8 cellular contexts compared by ENCODE assay signal in the genomic region with DNA sequence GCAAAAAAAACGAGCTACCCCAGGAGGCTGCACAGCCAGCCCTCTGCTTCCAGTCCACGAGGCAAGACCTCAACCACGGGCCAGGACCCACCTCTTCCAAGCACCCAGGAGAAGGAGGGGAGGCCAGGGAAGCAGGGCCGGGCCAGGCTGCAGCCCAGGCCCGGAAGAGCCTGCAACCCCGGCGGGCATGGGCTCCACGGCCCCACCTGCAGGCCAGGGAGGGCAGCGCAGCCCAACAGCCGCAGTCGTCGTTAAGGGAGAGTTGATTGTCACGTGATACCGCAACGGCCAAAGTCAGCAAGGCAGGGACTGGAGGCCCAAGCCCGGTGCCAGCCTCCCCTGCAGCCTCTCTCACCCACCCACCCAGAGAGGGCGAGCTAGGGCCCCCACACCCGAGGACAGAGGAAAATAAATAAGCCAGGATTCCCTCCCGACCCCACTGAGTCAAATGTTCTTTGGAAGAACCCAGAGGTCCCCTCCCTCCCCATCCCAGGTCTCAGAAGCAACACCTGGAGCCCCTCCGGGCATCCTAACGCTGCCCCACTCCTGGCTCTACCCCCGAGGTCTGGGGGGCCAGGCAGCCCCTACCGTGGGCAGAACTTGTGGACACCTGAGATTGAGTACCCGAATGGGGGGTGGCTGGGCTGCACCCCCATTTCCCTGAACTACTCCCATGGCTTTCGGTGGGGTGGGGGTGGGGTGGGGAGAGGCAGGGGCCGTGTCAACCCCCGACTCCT. TPM values are rescaled to one million over a fixed set of nuclear protein-coding genes. Genes with fewer than 3 reads are reported as not detected.
DNase-seq lines count a peak whose midpoint lies in the region; ATAC-seq and TF ChIP-seq lines count a peak whose summit lies in the region.

No MANE protein-coding gene starts in this region.

- no peaks in the 10 kb centered on the region for H3K36me3 Mint-ChIP-seq in naive thymus-derived CD8-positive, alpha-beta T cell

- peak overlapping the region; percentile 64 to 89 (median 75) for H3K4me3 Mint-ChIP-seq in naive thymus-derived CD8-positive, alpha-beta T cell
- H3K4me3 Mint-ChIP-seq in stimulated activated naive CD8-positive, alpha-beta T cell treated with anti-CD3 and anti-CD28 coated beads, Interleukin-15, amount 100 ng/mL, for 72 hours: peak overlapping the region; percentile 76 to 84

- no peak for DNase-seq in BJ (ENCODE audit: low read depth)
- DNase-seq in HAP-1 (ENCODE audit: low spot score in 2 of 2): peak; percentile 77 to 91
- peak; percentile 72 for DNase-seq in activated T-cell treated with anti-CD3 and anti-CD28 coated beads for 1 hour (ENCODE audit: low read depth)
- peak; percentile 85 for DNase-seq in epithelial cell of esophagus (ENCODE audit: low read depth)
- DNase-seq in naive thymus-derived CD8-positive, alpha-beta T cell: peak; percentile 70 to 83 (median 78)
- peak; percentile 87 to 89 for DNase-seq in stimulated activated naive CD8-positive, alpha-beta T cell treated with anti-CD3 and anti-CD28 coated beads, Interleukin-15, amount 100 ng/mL, for 72 hours

- POLR2A ChIA-PET in BJ (lab: Charles Lee): interaction anchor here (0.6 kb wide), 1 partner anchor 585 kb away, joined by 3 read pairs; a partner anchor contains a TSS
- POLR2A ChIA-PET in naive thymus-derived CD8-positive, alpha-beta T cell (lab: Charles Lee): interaction anchor here (0.7 to 1.2 kb wide), 5 partner anchors 11 to 585 kb away, joined by 3 to 6 read pairs (median 4); a partner anchor contains a TSS

- peak overlapping the region; percentile 33; the same call in 1 of the 2 replicates for H3K9ac ChIP-seq in OCI-LY3 (ENCODE audit: low read length)

- peaks cover 20 to 68% (median 60%) of the 10 kb centered on the region in 4 donors for H3K4me1 Mint-ChIP-seq in naive thymus-derived CD8-positive, alpha-beta T cell
- H3K4me1 Mint-ChIP-seq in stimulated activated naive CD8-positive, alpha-beta T cell treated with anti-CD3 and anti-CD28 coated beads, Interleukin-15, amount 100 ng/mL, for 72 hours: peaks cover 81% of the 10 kb centered on the region

- H3K27me3 Mint-ChIP-seq in naive thymus-derived CD8-positive, alpha-beta T cell: no peaks in the 10 kb centered on the region
- H3K27me3 Mint-ChIP-seq in stimulated activated naive CD8-positive, alpha-beta T cell treated with anti-CD3 and anti-CD28 coated beads, Interleukin-15, amount 100 ng/mL, for 72 hours: no peaks in the 10 kb centered on the region

- peaks cover 29% of the 10 kb centered on the region for H3K4me1 ChIP-seq in HAP-1
- H3K4me1 ChIP-seq in OCI-LY3 (ENCODE audit: low read length): peaks cover 54% of the 10 kb centered on the region

- H3K9me3 ChIP-seq in HAP-1: no peaks in the 10 kb centered on the region
- no peaks in the 10 kb centered on the region for H3K9me3 ChIP-seq in OCI-LY3 (ENCODE audit: insufficient read depth, low read length)

- CTCF ChIA-PET in BJ (lab: Yijun Ruan, JAX): interaction anchor here (0.5 to 2.1 kb wide), 5 partner anchors 13 to 34 kb away, joined by 3 to 11 read pairs (median 4); no protein-coding TSS in a partner anchor

- TF ChIP-seq CTCF in BJ (IDR thresholded peaks at IDR 0.05; ENCODE audit: insufficient read depth, low read depth, low read length): peak; percentile 94
- TF ChIP-seq CTCF in OCI-LY3 (IDR thresholded peaks at IDR 0.05; ENCODE audit: low read depth, low read length): peak; percentile 85
- TF ChIP-seq CTCF in epithelial cell of esophagus (IDR thresholded peaks at IDR 0.05; ENCODE audit: insufficient read depth, low read depth, low read length, missing control alignments): peak; percentile 83

- peaks cover 71% of the 10 kb centered on the region for H3K79me2 ChIP-seq in OCI-LY3 (ENCODE audit: low read length)

- no peaks in the 10 kb centered on the region for H3K9me3 Mint-ChIP-seq in naive thymus-derived CD8-positive, alpha-beta T cell
- H3K9me3 Mint-ChIP-seq in stimulated activated naive CD8-positive, alpha-beta T cell treated with anti-CD3 and anti-CD28 coated beads, Interleukin-15, amount 100 ng/mL, for 72 hours: no peaks in the 10 kb centered on the region

- peak overlapping the region; percentile 65 for H3K4me2 ChIP-seq in OCI-LY3 (ENCODE audit: low read length)

- peak; percentile 15 to 24 for ATAC-seq in naive thymus-derived CD8-positive, alpha-beta T cell
- peak; percentile 40 for ATAC-seq in stimulated activated naive CD8-positive, alpha-beta T cell treated with anti-CD3 and anti-CD28 coated beads, Interleukin-15, amount 100 ng/mL, for 72 hours
- ATAC-seq in GM18868 (IDR thresholded peaks at IDR 0.05; ENCODE audit: unreplicated experiment): no peak

- in situ Hi-C loops in HAP-1 (cut with MboI; ENCODE audit: low sequenced_read_pairs): no loop called here

- H3K27me3 ChIP-seq in BJ (ENCODE audit: control insufficient read depth, insufficient read depth, low read length) (no peaks in the 10 kb centered on the region), HAP-1 (ENCODE audit: low read depth) (no peaks in the 10 kb centered on the region), OCI-LY3 (ENCODE audit: low read depth, low read length) (no peaks in the 10 kb centered on the region)

- H3K4me3 ChIP-seq in BJ (ENCODE audit: low read depth, low read length) (no peak overlapping the region), HAP-1 (no peak overlapping the region), OCI-LY3 (ENCODE audit: low read length) (peak overlapping the region; percentile 30; the same call in 1 of the 2 replicates), epithelial cell of esophagus (ENCODE audit: low read length) (no peak overlapping the region)

- no peak overlapping the region for H2AFZ ChIP-seq in OCI-LY3 (ENCODE audit: low read depth, low read length)

- H4K20me1 ChIP-seq in OCI-LY3 (ENCODE audit: insufficient read depth, low read length): peaks cover 25% of the 10 kb centered on the region

- H3K36me3 ChIP-seq in BJ (ENCODE audit: control insufficient read depth, insufficient read depth, low read length) (peaks cover 3% of the 10 kb centered on the region), HAP-1 (replicated peaks) (peaks cover 4% of the 10 kb centered on the region; the same call in 1 of the 2 replicates), OCI-LY3 (replicated peaks; ENCODE audit: low read depth, low read length) (no peaks in the 10 kb centered on the region)

- peak overlapping the region; percentile 54 for H3K27ac ChIP-seq in OCI-LY3 (ENCODE audit: low read length)

- peak overlapping the region; percentile 86 to 97 (median 94) for H3K27ac Mint-ChIP-seq in naive thymus-derived CD8-positive, alpha-beta T cell
- H3K27ac Mint-ChIP-seq in stimulated activated naive CD8-positive, alpha-beta T cell treated with anti-CD3 and anti-CD28 coated beads, Interleukin-15, amount 100 ng/mL, for 72 hours: peak overlapping the region; percentile 95 to 96

RNA-seq across cellular contexts. Expression of a gene that starts 5.2 kb away (rescaled TPM):
- 4.6 and 11.0 TPM in 2 replicates for polyA plus RNA-seq in BJ (2011; rRNA removed)
- 10.8 and 12.1 TPM in 2 replicates for polyA minus RNA-seq in BJ (2011; rRNA and poly(A)+ RNA removed)
- total RNA-seq in naive thymus-derived CD8-positive, alpha-beta T cell: 10 to 100 TPM; 78.1 to 86.2 TPM
- polyA plus RNA-seq in naive thymus-derived CD8-positive, alpha-beta T cell: 1 to 10 TPM; 2.7 to 6.8 (median 3.1) TPM

RNA-seq across cellular contexts. Expression of a gene that starts 9.9 kb away (rescaled TPM):
- 3.7 and 5.7 TPM in 2 replicates for polyA plus RNA-seq in BJ (2011; rRNA removed)
- polyA minus RNA-seq in BJ (2011; rRNA and poly(A)+ RNA removed): 2.3 and 3.2 TPM in 2 replicates
- total RNA-seq in naive thymus-derived CD8-positive, alpha-beta T cell: 10 to 100 TPM; 18.5 to 19.9 TPM
- under 1 TPM; 0.23 to 0.84 (median 0.36) TPM for polyA plus RNA-seq in naive thymus-derived CD8-positive, alpha-beta T cell

RNA-seq across cellular contexts. Expression of a gene that starts 31.8 kb away (rescaled TPM):
- polyA plus RNA-seq in BJ (2011; rRNA removed): 34.3 and 48.8 TPM in 2 replicates
- 8.5 and 10.0 TPM in 2 replicates for polyA minus RNA-seq in BJ (2011; rRNA and poly(A)+ RNA removed)
- 100 to 1,000 TPM; 106 to 109 TPM for total RNA-seq in naive thymus-derived CD8-positive, alpha-beta T cell
- polyA plus RNA-seq in naive thymus-derived CD8-positive, alpha-beta T cell: 100 to 1,000 TPM; 153 to 207 (median 155) TPM

RNA-seq across cellular contexts. Expression of a gene that starts 41.4 kb away (rescaled TPM):
- 2.7 and 4.6 TPM in 2 replicates for polyA plus RNA-seq in BJ (2011; rRNA removed)
- 2.9 and 3.9 TPM in 2 replicates for polyA minus RNA-seq in BJ (2011; rRNA and poly(A)+ RNA removed)
- 1 to 10 TPM; 1.6 to 1.8 TPM for total RNA-seq in naive thymus-derived CD8-positive, alpha-beta T cell
- 1 to 10 TPM in 1 of 3 donors, under 1 TPM in 2; 0.52 to 1.3 (median 0.59) TPM for polyA plus RNA-seq in naive thymus-derived CD8-positive, alpha-beta T cell

RNA-seq across cellular contexts. Expression of a gene that starts 51.7 kb away (rescaled TPM):
- polyA plus RNA-seq in BJ (2011; rRNA removed): 0.56 and 0.64 TPM in 2 replicates
- 0.36 and 0.66 TPM in 2 replicates for polyA minus RNA-seq in BJ (2011; rRNA and poly(A)+ RNA removed)
- 1 to 10 TPM; 4.2 to 4.5 TPM for total RNA-seq in naive thymus-derived CD8-positive, alpha-beta T cell
- polyA plus RNA-seq in naive thymus-derived CD8-positive, alpha-beta T cell: 1 to 10 TPM; 1.9 to 3.6 (median 3.6) TPM
